Comparison of ENCODE assay signal across 30 cellular contexts in genomic region chr2:6794484-6794883, GRCh38.
"Had no signal": no experiment of that assay in that cellular context is flagged by ENCODE, and none has a peak within 500 bp of the region (broad histone marks: within the 10 kb centered on the region; RNA-seq: fewer than 3 reads in every experiment).

No MANE protein-coding gene starts in this region.

- H3K27ac ChIP-seq: ascending aorta, esophagus muscularis mucosa, foreskin keratinocyte, gastrocnemius medialis, heart left ventricle, VCaP had no signal

- H3K4me1 ChIP-seq: ascending aorta, esophagus muscularis mucosa, gastrocnemius medialis, heart left ventricle had no signal

- H3K27me3 ChIP-seq: ascending aorta, esophagus muscularis mucosa, foreskin keratinocyte, gastrocnemius medialis had no signal

- H3K36me3 ChIP-seq: ascending aorta, esophagus muscularis mucosa, gastrocnemius medialis, heart left ventricle had no signal

- H3K9me3 ChIP-seq: ascending aorta, esophagus muscularis mucosa, gastrocnemius medialis, heart left ventricle had no signal

- DNase-seq: activated CD4-positive, alpha-beta memory T cell treated with anti-CD3 and anti-CD28 coated beads, Interleukin-2, amount 10 ng/mL, durations not matched to agents 7 days and 5 days; activated CD4-positive, alpha-beta T cell treated with anti-CD3 and anti-CD28 coated beads for 1 hour; activated CD4-positive, alpha-beta T cell treated with anti-CD3 and anti-CD28 coated beads for 4 hours; activated CD4-positive, alpha-beta T cell treated with anti-CD3 and anti-CD28 coated beads, Interleukin-2, amount 10 ng/mL, durations not matched to agents 7 days and 5 days; activated CD4-positive, alpha-beta T cell treated with anti-CD3 and anti-CD28 coated beads, Interleukin-2, amount 50 U/mL, for 4 hours; activated CD8-positive, alpha-beta memory T cell treated with anti-CD3 and anti-CD28 coated beads, Interleukin-2, amount 50 U/mL, for 48 hours; activated gamma-delta T cell; activated naive CD4-positive, alpha-beta T cell; activated naive CD4-positive, alpha-beta T cell treated with anti-CD3 and anti-CD28 coated beads, Interleukin-2, amount 10 ng/mL, durations not matched to agents 7 days and 5 days; activated naive CD8-positive, alpha-beta T cell treated with anti-CD3 and anti-CD28 coated beads, Interleukin-2, amount 10 ng/mL, durations not matched to agents 7 days and 5 days; activated T-cell treated with anti-CD3 and anti-CD28 coated beads for 4 hours; activated T-cell treated with anti-CD3 and anti-CD28 coated beads, Interleukin-2, amount 50 U/mL, for 24 hours; activated T-cell treated with anti-CD3 and anti-CD28 coated beads, Interleukin-2, amount 50 U/mL, for 72 hours; cortex of kidney; dermis blood vessel endothelial cell; effector CD4-positive, alpha-beta T cell; effector memory CD8-positive, alpha-beta T cell; erythroblast; gastrocnemius medialis; glutamatergic neuron; heart left ventricle; T-helper 2 cell had no signal

- H3K4me3 ChIP-seq: ascending aorta, esophagus muscularis mucosa, gastrocnemius medialis, heart left ventricle had no signal

- FAIRE-seq: colon, TTC549 had no signal

- ATAC-seq: activated naive CD4-positive, alpha-beta T cell treated with anti-CD3 and anti-CD28 coated beads, Interleukin-2, amount 50 U/mL, for 72 hours; activated T-cell treated with anti-CD3 and anti-CD28 coated beads, Interleukin-2, amount 50 U/mL, for 72 hours; effector memory CD8-positive, alpha-beta T cell; gastrocnemius medialis; heart left ventricle; WTC11 had no signal
